In the genomic region with DNA sequence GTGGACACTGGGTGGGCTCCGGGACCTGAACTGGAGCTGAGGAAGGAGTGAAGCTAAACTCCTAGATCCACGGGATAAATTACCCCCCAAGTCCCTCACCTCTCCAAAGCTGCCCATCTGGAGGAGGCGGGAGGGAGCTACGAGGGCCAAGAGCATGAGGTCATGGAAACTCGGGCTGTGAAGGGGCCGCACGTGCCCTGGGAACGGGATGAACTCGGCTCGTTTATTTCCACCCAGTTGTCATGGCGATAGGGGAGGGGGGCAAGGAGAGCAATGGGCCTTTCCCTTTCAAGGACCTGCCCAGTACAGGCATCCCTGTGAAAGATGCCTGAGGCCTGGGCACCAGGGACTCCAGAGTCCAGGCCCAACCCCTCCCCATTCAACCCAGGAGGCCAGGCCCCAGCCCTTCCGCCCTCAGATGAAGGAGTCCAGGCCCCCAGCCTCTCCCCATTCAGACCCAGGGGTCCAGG, we compare ENCODE assay signal across 9 cellular contexts. TPM values are rescaled to one million over a fixed set of nuclear protein-coding genes. Genes with fewer than 3 reads are reported as not detected.
DNase-seq lines count a peak whose midpoint lies in the region; ATAC-seq and TF ChIP-seq lines count a peak whose summit lies in the region.
"Had no signal": no experiment of that assay in that cellular context is flagged by ENCODE, and none has a peak within 500 bp of the region (broad histone marks: within the 10 kb centered on the region; RNA-seq: fewer than 3 reads in every experiment).

No MANE protein-coding gene starts in this region.

- H3K27me3 ChIP-seq in DOHH2 (ENCODE audit: control insufficient read depth, low read length) (no peaks in the 10 kb centered on the region), trophoblast cell (ENCODE audit: insufficient read depth, low read length) (no peaks in the 10 kb centered on the region)

- DNase-seq in T-helper 17 cell (no peak), glomerular visceral epithelial cell (ENCODE audit: extremely low spot score) (peak; percentile 97), trophoblast cell (peak; percentile 61 to 75), Calu3 (no peak), SKM-1 (lab: John Stamatoyannopoulos, UW; ENCODE audit: unreplicated experiment) (no peak)

- H2AFZ ChIP-seq in trophoblast cell (ENCODE audit: insufficient read depth, low read length, poor library complexity) = no peak overlapping the region

- H3K36me3 ChIP-seq in DOHH2 (ENCODE audit: control insufficient read depth, low read length) = peaks cover 59% of the 10 kb centered on the region
- H3K36me3 ChIP-seq in trophoblast cell (ENCODE audit: control insufficient read depth in 1 of 2, insufficient read depth in 2 of 2, low read length in 2 of 2) = peaks cover 30 to 32% of the 10 kb centered on the region in 2 experiments

- no peak overlapping the region for H3K14ac ChIP-seq in trophoblast cell (ENCODE audit: low read length)

- H3K9me2 ChIP-seq in DOHH2 (replicated peaks; ENCODE audit: control insufficient read depth, low read length) = no peaks in the 10 kb centered on the region

- H2BK120ac ChIP-seq in trophoblast cell (ENCODE audit: insufficient read depth, low read length, poor library complexity) = no peak overlapping the region

- H3K4me2 ChIP-seq in DOHH2 (ENCODE audit: low read length) (peak overlapping the region; percentile 98), trophoblast cell (ENCODE audit: low read length) (no peak overlapping the region)

- H2BK12ac ChIP-seq in trophoblast cell (ENCODE audit: low read length) = no peak overlapping the region

- no peak overlapping the region for H2AK5ac ChIP-seq in trophoblast cell (ENCODE audit: low read length)

- peak overlapping the region; percentile 93 for H3K4me3 ChIP-seq in DOHH2 (ENCODE audit: low read length)
- H3K4me3 ChIP-seq in trophoblast cell (ENCODE audit: low read depth, low read length) = no peak overlapping the region

- H3K9me3 ChIP-seq in DOHH2 (ENCODE audit: control insufficient read depth, insufficient read depth, low read length) = no peaks in the 10 kb centered on the region
- no peaks in the 10 kb centered on the region for H3K9me3 ChIP-seq in T-helper 17 cell (ENCODE audit: control insufficient read depth, low read length, poor library complexity, severe bottlenecking)
- H3K9me3 ChIP-seq in trophoblast cell (ENCODE audit: insufficient read depth, low read depth, low read length) = peaks cover 2% of the 10 kb centered on the region

- no peaks in the 10 kb centered on the region for H3K27me3 Mint-ChIP-seq in T-helper 17 cell
- no peaks in the 10 kb centered on the region for H3K27me3 Mint-ChIP-seq in Calu3 (ENCODE audit: unreplicated experiment)

- H4K91ac ChIP-seq in trophoblast cell (ENCODE audit: low read depth, low read length) = no peak overlapping the region

- H4K20me1 ChIP-seq in DOHH2 (ENCODE audit: control insufficient read depth, insufficient read depth, low read depth, low read length) = peaks cover 16% of the 10 kb centered on the region

- H3K23ac ChIP-seq in trophoblast cell (ENCODE audit: low read length) = no peak overlapping the region

- H3K36me3 Mint-ChIP-seq in T-helper 17 cell (ENCODE audit: low read depth) (peaks cover 12% of the 10 kb centered on the region), Calu3 (ENCODE audit: insufficient read depth, unreplicated experiment) (peaks cover 33% of the 10 kb centered on the region)

- H2BK5ac ChIP-seq in trophoblast cell (ENCODE audit: low read depth, low read length, poor library complexity) = no peak overlapping the region

- peaks cover 11% of the 10 kb centered on the region for H3K79me1 ChIP-seq in trophoblast cell (ENCODE audit: low read length)

- H3K4ac ChIP-seq in trophoblast cell (ENCODE audit: low read depth, low read length) = peak overlapping the region; percentile 25

- H3K4me1 Mint-ChIP-seq in T-helper 17 cell (peaks cover 36% of the 10 kb centered on the region), Calu3 (ENCODE audit: low read depth, unreplicated experiment) (peaks cover 22% of the 10 kb centered on the region)

- H3K9me3 Mint-ChIP-seq in Calu3 (ENCODE audit: low read depth, unreplicated experiment) = no peaks in the 10 kb centered on the region

- intact Hi-C loops in Calu3 (cut with micrococcal nuclease; ENCODE audit: unreplicated experiment) = no loop called here

- H3K27ac ChIP-seq in DOHH2 (ENCODE audit: low read depth, low read length) (peak overlapping the region; percentile 93), trophoblast cell (ENCODE audit: low read depth, low read length) (no peak overlapping the region)

- no peak overlapping the region for H3K4me3 Mint-ChIP-seq in T-helper 17 cell
- H3K4me3 Mint-ChIP-seq in Calu3 (ENCODE audit: low read depth, unreplicated experiment) = no peak overlapping the region

- no peak for ATAC-seq in T-helper 17 cell
- ATAC-seq in GM21526 (IDR thresholded peaks at IDR 0.05; ENCODE audit: low FRiP score, unreplicated experiment) = no peak
- ATAC-seq in HG03045 (IDR thresholded peaks at IDR 0.05; ENCODE audit: unreplicated experiment) = no peak

- H4K8ac ChIP-seq in trophoblast cell (ENCODE audit: low read depth, low read length) = no peak overlapping the region

- no CpG with 5 or more reads among the region's 12 CpGs for WGBS in trophoblast cell (ENCODE audit: extremely low coverage, insufficient coverage, insufficient read length)

- peaks cover 5% of the 10 kb centered on the region for H3F3A ChIP-seq in DOHH2 (ENCODE audit: control insufficient read depth, insufficient read depth)

- BruUV-seq in Calu3 (replicated peaks; lab: Mats Ljungman, UMichigan) = no TSS peak

- H3K9ac ChIP-seq in trophoblast cell (ENCODE audit: low read length) = no peak overlapping the region

- CTCF ChIA-PET in Calu3 (lab: Charles Lee) = interaction anchor here (0.5 kb wide), 1 partner anchor 45 kb away, joined by 3 read pairs; no protein-coding TSS in a partner anchor

- TF ChIP-seq CTCF in DOHH2 (IDR thresholded peaks at IDR 0.05; ENCODE audit: low read depth, low read length, poor library complexity, severe bottlenecking) (no peak), Calu3 (IDR thresholded peaks at IDR 0.05; ENCODE audit: unreplicated experiment) (no peak)

- no peak overlapping the region for H4K12ac ChIP-seq in trophoblast cell (ENCODE audit: low read depth, low read length)

- no peak overlapping the region for H3K18ac ChIP-seq in trophoblast cell (ENCODE audit: low read length)

- peaks cover 44% of the 10 kb centered on the region for H3K4me1 ChIP-seq in DOHH2 (ENCODE audit: control insufficient read depth, low read length)
- H3K4me1 ChIP-seq in trophoblast cell (ENCODE audit: control insufficient read depth in 1 of 2, insufficient read depth in 2 of 2, low read length in 2 of 2) = peaks cover 22 to 29% of the 10 kb centered on the region in 2 experiments

- H3K79me2 ChIP-seq in DOHH2 (ENCODE audit: control insufficient read depth, low read length) (peaks cover 93% of the 10 kb centered on the region), trophoblast cell (ENCODE audit: control insufficient read depth, insufficient read depth, low read length, poor library complexity) (peaks cover 21% of the 10 kb centered on the region)

- H3K27ac Mint-ChIP-seq in T-helper 17 cell = peak overlapping the region; percentile 34
- H3K27ac Mint-ChIP-seq in Calu3 (ENCODE audit: unreplicated experiment) = no peak overlapping the region

RNA-seq across cellular contexts. Expression of gene PPP1R12C, which starts 3.8 kb away (rescaled TPM):
- total RNA-seq in T-helper 17 cell (100 to 1,000 TPM; 133 to 173 TPM), Calu3 (2022) (140 and 151 TPM in 2 replicates)
- polyA plus RNA-seq in trophoblast cell (2013) = 65.1 and 65.9 TPM in 2 replicates

RNA-seq across cellular contexts. Expression of gene TNNT1, which starts 35.4 kb away (rescaled TPM):
- total RNA-seq in T-helper 17 cell (under 1 TPM in 1 of 2 donors, not detected in 1; 0.52 TPM), Calu3 (2022) (48.8 and 53.7 TPM in 2 replicates)
- 8.9 and 10.6 TPM in 2 replicates for polyA plus RNA-seq in trophoblast cell (2013)
- total RNA-seq: glomerular endothelial cell had no signal

RNA-seq across cellular contexts. Expression of gene EPS8L1, which starts 37.9 kb away (rescaled TPM):
- 1 to 10 TPM; 1.8 to 3.3 TPM for total RNA-seq in T-helper 17 cell
- polyA plus RNA-seq in trophoblast cell (2013) = 188 and 197 TPM in 2 replicates
- 97.3 and 147 TPM in 2 replicates for total RNA-seq in Calu3 (2022)

RNA-seq across cellular contexts. Expression of gene TNNI3, which starts 43.9 kb away (rescaled TPM):
- total RNA-seq in T-helper 17 cell (not detected), Calu3 (2022) (1.3 and 2.5 TPM in 2 replicates)
- polyA plus RNA-seq in trophoblast cell (2013) = 0.05 and 0.33 TPM in 2 replicates
- total RNA-seq: glomerular endothelial cell had no signal

RNA-seq across cellular contexts. Expression of gene RDH13, which starts 50.7 kb away (rescaled TPM):
- total RNA-seq in T-helper 17 cell = 10 to 100 TPM; 11.3 to 12.9 TPM
- 64.1 and 68.9 TPM in 2 replicates for polyA plus RNA-seq in trophoblast cell (2013)
- total RNA-seq in Calu3 (2022) = 50.1 and 54.5 TPM in 2 replicates

Comparison
In these comparisons a context has a peak if more than half of its experiments do, and no peak if none do; other contexts are left out.
1. DNase-seq: peak in glomerular visceral epithelial cell (single experiment) and trophoblast cell (2 of 2); none in T-helper 17 cell (0 of 3), Calu3 (single experiment) and SKM-1 (single experiment).
2. RNA of gene TNNT1, which starts 35.4 kb away (total RNA-seq): 48.8 to 53.7 TPM in Calu3; 0.52 TPM in T-helper 17 cell; every median in the first group is over 10 times any median in the second.
3. RNA of gene EPS8L1, which starts 37.9 kb away (total RNA-seq): 97.3 to 147 TPM in Calu3; 1.8 to 3.3 TPM in T-helper 17 cell; every median in the first group is over 10 times any median in the second.